In genomic region chr12:64452559-64453329, GRCh38 we compare ENCODE assay signal across 8 cellular contexts. TPM values are rescaled to one million over a fixed set of nuclear protein-coding genes. Genes with fewer than 3 reads are reported as not detected.
DNase-seq lines count a peak whose midpoint lies in the region; ATAC-seq and TF ChIP-seq lines count a peak whose summit lies in the region.

No MANE protein-coding gene starts in this region.

- no peak for DNase-seq in activated CD8-positive, alpha-beta memory T cell treated with anti-CD3 and anti-CD28 coated beads, Interleukin-2, amount 10 ng/mL, durations not matched to agents 7 days and 5 days
- DNase-seq in activated CD8-positive, alpha-beta memory T cell treated with anti-CD3 and anti-CD28 coated beads, Interleukin-2, amount 50 U/mL, for 4 hours = no peak
- peak; percentile 87 for DNase-seq in epithelial cell of prostate (ENCODE audit: low read depth, low spot score)
- no peak for DNase-seq in uterus

- TF ChIP-seq CTCF in KMS-11 (conservative IDR thresholded peaks at IDR 0.05; ENCODE audit: low read depth, low read length) (no peak), uterus (IDR thresholded peaks at IDR 0.05) (no peak)

- peak overlapping the region; percentile 66 for H2AFZ ChIP-seq in KMS-11 (ENCODE audit: low read depth)

- H3K4me3 ChIP-seq in KMS-11 (IDR thresholded peaks at IDR 0.05; ENCODE audit: insufficient read depth, low read depth, low read length) (peak overlapping the region; percentile 38), mononuclear cell (ENCODE audit: low read length) (peak overlapping the region; percentile 73), uterus (peak overlapping the region; percentile 93 to 97)

- TF ChIP-seq POLR2A in uterus (IDR thresholded peaks at IDR 0.05) = peak in 1 of 2 donors; percentile 16

- intact Hi-C loops in uterus (cut with DNase I; ENCODE audit: low total_unique reads) = no loop called here

- H3K4me2 ChIP-seq in KMS-11 = peak overlapping the region; percentile 91

- H3K36me3 Mint-ChIP-seq in activated CD8-positive, alpha-beta memory T cell treated with anti-CD3 and anti-CD28 coated beads, Interleukin-2, amount 10 ng/mL, durations not matched to agents 7 days and 5 days = peaks cover 28% of the 10 kb centered on the region
- peaks cover 23% of the 10 kb centered on the region for H3K36me3 Mint-ChIP-seq in T-helper 1 cell treated with Interleukin-12 subunit alpha and Interleukin-12 subunit beta and Interleukin-4 antibody, amounts not matched to agents 30 μg/mL and 1 μg/mL, for 36 hours (ENCODE audit: low read depth)

- no peaks in the 10 kb centered on the region for H3K9me3 ChIP-seq in mononuclear cell (ENCODE audit: low read depth, low read length)
- no peaks in the 10 kb centered on the region for H3K9me3 ChIP-seq in uterus

- H3K27me3 Mint-ChIP-seq in activated CD8-positive, alpha-beta memory T cell treated with anti-CD3 and anti-CD28 coated beads, Interleukin-2, amount 10 ng/mL, durations not matched to agents 7 days and 5 days = no peaks in the 10 kb centered on the region
- no peaks in the 10 kb centered on the region for H3K27me3 Mint-ChIP-seq in T-helper 1 cell treated with Interleukin-12 subunit alpha and Interleukin-12 subunit beta and Interleukin-4 antibody, amounts not matched to agents 30 μg/mL and 1 μg/mL, for 36 hours (ENCODE audit: low read depth)

- peak overlapping the region; percentile 89 for H3K9ac ChIP-seq in KMS-11

- ATAC-seq in activated CD8-positive, alpha-beta memory T cell treated with anti-CD3 and anti-CD28 coated beads, Interleukin-2, amount 10 ng/mL, durations not matched to agents 7 days and 5 days = peak; percentile 20
- ATAC-seq in HG02970 (IDR thresholded peaks at IDR 0.05; ENCODE audit: low FRiP score, unreplicated experiment) = no peak

- H3K4me1 ChIP-seq in KMS-11 (ENCODE audit: low read depth, poor library complexity, severe bottlenecking) = peaks cover 50% of the 10 kb centered on the region
- peaks cover 27% of the 10 kb centered on the region for H3K4me1 ChIP-seq in mononuclear cell (ENCODE audit: insufficient read depth, low read length)
- H3K4me1 ChIP-seq in uterus = peaks cover 0 to 5% of the 10 kb centered on the region in 2 donors

- peak overlapping the region; percentile 94 for H3K27ac Mint-ChIP-seq in activated CD8-positive, alpha-beta memory T cell treated with anti-CD3 and anti-CD28 coated beads, Interleukin-2, amount 10 ng/mL, durations not matched to agents 7 days and 5 days
- H3K27ac Mint-ChIP-seq in T-helper 1 cell treated with Interleukin-12 subunit alpha and Interleukin-12 subunit beta and Interleukin-4 antibody, amounts not matched to agents 30 μg/mL and 1 μg/mL, for 36 hours = peak overlapping the region; percentile 92

- H3K4me3 Mint-ChIP-seq in activated CD8-positive, alpha-beta memory T cell treated with anti-CD3 and anti-CD28 coated beads, Interleukin-2, amount 10 ng/mL, durations not matched to agents 7 days and 5 days = peak overlapping the region; percentile 95
- peak overlapping the region; percentile 94 for H3K4me3 Mint-ChIP-seq in T-helper 1 cell treated with Interleukin-12 subunit alpha and Interleukin-12 subunit beta and Interleukin-4 antibody, amounts not matched to agents 30 μg/mL and 1 μg/mL, for 36 hours

- H3K36me3 ChIP-seq in KMS-11 (ENCODE audit: insufficient read depth) (peaks cover 7% of the 10 kb centered on the region; the same call in 1 of the 2 replicates), uterus (no peaks in the 10 kb centered on the region)

- peaks cover 7% of the 10 kb centered on the region; the same call in 1 of the 2 replicates for H4K20me1 ChIP-seq in KMS-11 (ENCODE audit: insufficient read depth)

- H3K27ac ChIP-seq in KMS-11 (peak overlapping the region; percentile 65), epithelial cell of prostate (peak overlapping the region; percentile 97), uterus (peak overlapping the region; percentile 94 to 98)

- H3K27me3 ChIP-seq in KMS-11 (ENCODE audit: insufficient read depth, low read depth) = no peaks in the 10 kb centered on the region
- H3K27me3 ChIP-seq in mononuclear cell (ENCODE audit: insufficient read depth, low read length) = no peaks in the 10 kb centered on the region
- no peaks in the 10 kb centered on the region for H3K27me3 ChIP-seq in uterus

- CTCF ChIA-PET in activated CD8-positive, alpha-beta memory T cell treated with anti-CD3 and anti-CD28 coated beads, Interleukin-2, amount 10 ng/mL, durations not matched to agents 7 days and 5 days (lab: Charles Lee) = interaction anchor here (1.0 kb wide), 1 partner anchor 47 kb away, joined by 3 read pairs; no protein-coding TSS in a partner anchor

- peaks cover 61% of the 10 kb centered on the region for H3K79me2 ChIP-seq in KMS-11 (ENCODE audit: insufficient read depth, low read depth)

- H3K9me3 Mint-ChIP-seq in activated CD8-positive, alpha-beta memory T cell treated with anti-CD3 and anti-CD28 coated beads, Interleukin-2, amount 10 ng/mL, durations not matched to agents 7 days and 5 days (ENCODE audit: low read depth) = no peaks in the 10 kb centered on the region
- no peaks in the 10 kb centered on the region for H3K9me3 Mint-ChIP-seq in T-helper 1 cell treated with Interleukin-12 subunit alpha and Interleukin-12 subunit beta and Interleukin-4 antibody, amounts not matched to agents 30 μg/mL and 1 μg/mL, for 36 hours

- H3K4me1 Mint-ChIP-seq in activated CD8-positive, alpha-beta memory T cell treated with anti-CD3 and anti-CD28 coated beads, Interleukin-2, amount 10 ng/mL, durations not matched to agents 7 days and 5 days = peaks cover 48% of the 10 kb centered on the region
- peaks cover 45% of the 10 kb centered on the region for H3K4me1 Mint-ChIP-seq in T-helper 1 cell treated with Interleukin-12 subunit alpha and Interleukin-12 subunit beta and Interleukin-4 antibody, amounts not matched to agents 30 μg/mL and 1 μg/mL, for 36 hours (ENCODE audit: low read depth)

RNA-seq across cellular contexts. Expression of gene TBK1, which starts 0.8 kb away (rescaled TPM):
- 10 to 100 TPM; 37.3 to 40.4 TPM for total RNA-seq in activated CD8-positive, alpha-beta memory T cell treated with anti-CD3 and anti-CD28 coated beads, Interleukin-2, amount 10 ng/mL, durations not matched to agents 7 days and 5 days
- total RNA-seq in mononuclear cell (48.5 TPM), uterus (10 to 100 TPM; 16.7 to 37.5 (median 26.0) TPM)

RNA-seq across cellular contexts. Expression of gene XPOT, which starts 48.6 kb away (rescaled TPM):
- 100 to 1,000 TPM in 1 of 2 experiments, 10 to 100 TPM in 1; 90.4 to 124 TPM for total RNA-seq in activated CD8-positive, alpha-beta memory T cell treated with anti-CD3 and anti-CD28 coated beads, Interleukin-2, amount 10 ng/mL, durations not matched to agents 7 days and 5 days
- total RNA-seq in mononuclear cell (44.6 TPM), uterus (10 to 100 TPM; 23.6 to 75.4 (median 54.1) TPM)

Comparison
In these comparisons a context has a peak if more than half of its experiments do, and no peak if none do; other contexts are left out.
1. H3K4me3 ChIP-seq: peak in every context shown above with its lines; median percentile 95 in uterus; 73 in mononuclear cell; 38 in KMS-11.